In genomic region chr10:94943432-94944103, GRCh38 we compare ENCODE assay signal across 12 cellular contexts. TPM values are rescaled to one million over a fixed set of nuclear protein-coding genes. Genes with fewer than 3 reads are reported as not detected.
"Had no signal": no experiment of that assay in that cellular context is flagged by ENCODE, and none has a peak within 500 bp of the region (broad histone marks: within the 10 kb centered on the region; RNA-seq: fewer than 3 reads in every experiment).

No MANE protein-coding gene starts in this region.

RNA-seq across cellular contexts. Expression of gene CYP2C9, which starts 5.1 kb away (rescaled TPM):
- total RNA-seq: activated B cell treated with CpG ODN at 0.5 μM for 24 hours; activated naive CD4-positive, alpha-beta T cell treated with anti-CD3 and anti-CD28 coated beads for 36 hours; activated naive CD4-positive, alpha-beta T cell treated with anti-CD3 and anti-CD28 coated beads, Interleukin-2, amount 50 U/mL, for 72 hours; activated T-helper 1 cell treated with anti-CD3 and anti-CD28 coated beads, Interleukin-12 subunit alpha, Interleukin-12 subunit beta, Interleukin-2, Interleukin-4 antibody, amounts not matched to agents 30 ng/mL and 10 ng/mL and 1 ng/mL, durations not matched to agents 14 hours and 24 hours and 36 hours; astrocyte; breast epithelium; cardiac septum; LHCN-M2; PC-9; Right ventricle myocardium inferior; SK-MEL-5; T-helper 17 cell had no signal
